In the genomic region with DNA sequence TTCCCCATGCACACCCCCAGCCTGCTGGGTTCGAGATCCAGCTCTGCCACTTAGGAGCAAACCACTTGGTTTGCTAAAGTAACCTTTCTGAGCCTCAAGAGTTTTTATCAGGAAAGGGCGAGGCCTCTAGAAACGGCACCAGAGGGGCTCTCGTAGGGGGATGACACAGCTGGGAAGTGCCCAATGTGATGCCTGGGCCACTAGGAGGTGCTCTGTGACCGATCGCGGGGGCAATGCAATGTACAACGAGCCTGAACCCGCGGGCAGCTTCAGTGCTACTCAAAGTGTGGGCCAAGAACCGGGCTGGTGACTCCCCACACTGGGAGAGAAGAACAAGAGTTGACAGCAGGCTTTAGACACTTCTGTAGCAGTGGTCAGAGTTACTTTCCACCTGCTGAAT, we compare ENCODE assay signal across 1 cellular context.
A peak's percentile ranks its signal among the peaks of the same experiment; 100 is the strongest.
TF ChIP-seq lines count a peak whose summit lies in the region.

No MANE protein-coding gene starts in this region.

TF ChIP-seq in GM12878, 131 proteins besides CTCF, POLR2A, EP300 and RAD21:
- TF ChIP-seq KDM1A (IDR thresholded peaks at IDR 0.05; ENCODE audit: borderline replicate concordance) (no peak), SMC3 (IDR thresholded peaks at IDR 0.05; ENCODE audit: borderline replicate concordance, low read length) (peak; percentile 71), CHD1 (IDR thresholded peaks at IDR 0.05; ENCODE audit: low read depth, low read length) (no peak), POU2F2 (IDR thresholded peaks at IDR 0.05; ENCODE audit: borderline replicate concordance, low read depth, low read length) (no peak), JUNB (IDR thresholded peaks at IDR 0.05) (no peak)
